17 cellular contexts compared by ENCODE assay signal in genomic region chr1:43919906-43920305, GRCh38. TPM values are rescaled to one million over a fixed set of nuclear protein-coding genes. Genes with fewer than 3 reads are reported as not detected.
DNase-seq lines count a peak whose midpoint lies in the region; ATAC-seq, FAIRE-seq and TF ChIP-seq lines count a peak whose summit lies in the region.
"Had no signal": no experiment of that assay in that cellular context is flagged by ENCODE, and none has a peak within 500 bp of the region (broad histone marks: within the 10 kb centered on the region; RNA-seq: fewer than 3 reads in every experiment).

No MANE protein-coding gene starts in this region.

- intact Hi-C loops in K562 (cut with micrococcal nuclease) = no loop called here

- no TSS peak for BruUV-seq in K562 (replicated peaks; lab: Mats Ljungman, UMichigan)

- no peak overlapping the region for H3K4me2 ChIP-seq in K562 (ENCODE audit: insufficient read depth, low read length)

- no peaks in the 10 kb centered on the region for H3K4me1 Mint-ChIP-seq in stimulated activated naive B cell treated with anti-CD40 and anti-IgM and Interleukin-4, amounts not matched to agents 10 μg/mL and 1 μg/mL and 100 μg/mL, for 72 hours

- 0 out of 5 replicates have a peak, but pooled peaks cover 0 to 5% of the 10 kb centered on the region in 2 experiments for H3K27me3 ChIP-seq in K562 (ENCODE audit: control insufficient read depth in 2 of 2, insufficient read depth in 2 of 2, low read length in 2 of 2)

- TF ChIP-seq POLR2A in K562 (conservative IDR thresholded peaks at IDR 0.05) = no peak

- H3K4me1 ChIP-seq in K562 (replicated peaks in 1 of 2; ENCODE audit: control insufficient read depth in 2 of 2, insufficient read depth in 2 of 2, low read length in 2 of 2) = no peaks in the 10 kb centered on the region

- DNase-seq in Jurkat, Clone E6-1 (ENCODE audit: low read depth, low spot score) = peak; percentile 71
- DNase-seq in NCI-H226 = peak; percentile 16
- no peak for DNase-seq in K562 (ENCODE audit: extremely low read depth in 1 of 4, low spot score in 3 of 4)
- DNase-seq in stimulated activated naive B cell treated with anti-CD40 and anti-IgM and Interleukin-4, amounts not matched to agents 10 μg/mL and 1 μg/mL and 100 μg/mL, for 72 hours = no peak
- no peak for DNase-seq in GM10266 (ENCODE audit: extremely low spot score)
- DNase-seq: CD8-positive, alpha-beta T cell; GOT3; KG1; MM.1S; NCI-H187 treated with DMSO at 0.1 percent for 48 hours; NCI-H446 treated with DMSO at 0.1 percent for 48 hours; NCI-H774; Right ventricle myocardium superior had no signal

- TF ChIP-seq CTCF in K562 (IDR thresholded peaks at IDR 0.05 in 2 of 3, conservative IDR thresholded peaks at IDR 0.05 in 1 of 3; ENCODE audit: insufficient read depth in 2 of 3, low read depth in 1 of 3, low read length in 3 of 3) = no peak
- TF ChIP-seq CTCF in GM10266 (IDR thresholded peaks at IDR 0.05; ENCODE audit: control insufficient read depth, insufficient read depth, low read depth, missing control alignments) = no peak

- peaks cover 5 to 12% of the 10 kb centered on the region in 2 donors for H3K36me3 Mint-ChIP-seq in stimulated activated naive B cell treated with anti-CD40 and anti-IgM and Interleukin-4, amounts not matched to agents 10 μg/mL and 1 μg/mL and 100 μg/mL, for 72 hours

- H3K4me3 ChIP-seq in Jurkat, Clone E6-1 (ENCODE audit: low read length) = no peak overlapping the region
- no peak overlapping the region for H3K4me3 ChIP-seq in K562

- no peaks in the 10 kb centered on the region for H3K36me3 ChIP-seq in K562 (ENCODE audit: control insufficient read depth, insufficient read depth, low read length)

- no peak for FAIRE-seq in K562 (lab: Jason Lieb, UNC)
- FAIRE-seq: D721Med had no signal

- CTCF ChIA-PET in K562 (lab: Yijun Ruan, JAX; ENCODE audit: low intra/inter-chr PET ratio) = no interaction called here

- H3K9me3 ChIP-seq in K562 (replicated peaks; ENCODE audit: control insufficient read depth, insufficient read depth, low read depth, low read length) = no peaks in the 10 kb centered on the region

- H2AFZ ChIP-seq in K562 (ENCODE audit: low read depth, low read length) = no peak overlapping the region

- no peaks in the 10 kb centered on the region; the same call in 1 of the 2 replicates for H4K20me1 ChIP-seq in K562 (replicated peaks; ENCODE audit: control insufficient read depth, insufficient read depth, low read length)

- no peaks in the 10 kb centered on the region for H3K9me1 ChIP-seq in K562 (ENCODE audit: control insufficient read depth, insufficient read depth, low read length)

- H3K27ac Mint-ChIP-seq in stimulated activated naive B cell treated with anti-CD40 and anti-IgM and Interleukin-4, amounts not matched to agents 10 μg/mL and 1 μg/mL and 100 μg/mL, for 72 hours = no peak overlapping the region
- H3K27ac Mint-ChIP-seq: CD8-positive, alpha-beta T cell had no signal

- ATAC-seq in K562 (peak; percentile 21), HG02884 (IDR thresholded peaks at IDR 0.05; ENCODE audit: unreplicated experiment) (no peak)
- no peak for ATAC-seq in stimulated activated naive B cell treated with anti-CD40 and anti-IgM and Interleukin-4, amounts not matched to agents 10 μg/mL and 1 μg/mL and 100 μg/mL, for 72 hours (replicated peaks)
- ATAC-seq: CD8-positive, alpha-beta T cell; SK-N-SH treated with all-trans-retinoic acid at 6 μM for 48 hours had no signal

- no peaks in the 10 kb centered on the region for H3K9me3 Mint-ChIP-seq in stimulated activated naive B cell treated with anti-CD40 and anti-IgM and Interleukin-4, amounts not matched to agents 10 μg/mL and 1 μg/mL and 100 μg/mL, for 72 hours
- H3K9me3 Mint-ChIP-seq: CD8-positive, alpha-beta T cell had no signal

- no peak for TF ChIP-seq EP300 in K562 (IDR thresholded peaks at IDR 0.05; ENCODE audit: low read length)

- POLR2A ChIA-PET in K562 (lab: Yijun Ruan, JAX) = interaction anchor here (0.6 to 1.3 kb wide), 3 partner anchors 20 to 152 kb away, joined by 3 to 4 read pairs (median 3); no protein-coding TSS in a partner anchor

- TF ChIP-seq RAD21 in K562 (CRISPR knock-in tag; conservative IDR thresholded peaks at IDR 0.05 in 1 of 2, IDR thresholded peaks at IDR 0.05 in 1 of 2) = no peak

- 32% methylated on average over 7 of the region's 7 CpGs for WGBS in K562 (ENCODE audit: insufficient coverage, low coverage, missing lambda C conversion rate)

- no peaks in the 10 kb centered on the region for H3K79me2 ChIP-seq in K562 (ENCODE audit: control insufficient read depth, insufficient read depth, low read length)

- H3K27me3 Mint-ChIP-seq in stimulated activated naive B cell treated with anti-CD40 and anti-IgM and Interleukin-4, amounts not matched to agents 10 μg/mL and 1 μg/mL and 100 μg/mL, for 72 hours = no peaks in the 10 kb centered on the region

- in situ Hi-C loops in K562 (cut with MboI) = no loop called here

- no peak overlapping the region for H3K27ac ChIP-seq in K562 (ENCODE audit: extremely low read depth, low read depth, low read length)
- H3K27ac ChIP-seq: HL-60 had no signal

- peak overlapping the region in 1 of 2 experiments; percentile 19; a peak in 1 of 4 replicates for H3K9ac ChIP-seq in K562 (ENCODE audit: insufficient read depth in 1 of 2, low read depth in 2 of 2, low read length in 2 of 2)

- H3K4me3 Mint-ChIP-seq in stimulated activated naive B cell treated with anti-CD40 and anti-IgM and Interleukin-4, amounts not matched to agents 10 μg/mL and 1 μg/mL and 100 μg/mL, for 72 hours = no peak overlapping the region
- H3K4me3 Mint-ChIP-seq: CD8-positive, alpha-beta T cell had no signal

RNA-seq across cellular contexts. Expression of gene ARTN, which starts 13.7 kb away (rescaled TPM):
- 0.45 TPM for polyA plus RNA-seq in Jurkat, Clone E6-1 (2012; ENCODE audit: insufficient read depth, insufficient read length)
- total RNA-seq in K562 (2011; cell fraction: chromatin; rRNA removed; ENCODE audit: low replicate concordance) = 0.74 TPM in 1 of 2 replicates, not detected in the other
- total RNA-seq in K562 (2011; cell fraction: nucleolus; rRNA removed) = 0.92 and 1.0 TPM in 2 replicates
- total RNA-seq in K562 (2011; cell fraction: nucleoplasm; rRNA removed) = 0.44 and 0.61 TPM in 2 replicates
- total RNA-seq in K562 (2014; rRNA removed) (not detected in 2 replicates), K562 (2014; rRNA removed; fragmentation: Illumina TruSeq; extraction: Trizol) (not detected in 2 replicates), K562 (2015; rRNA removed; fragmentation: Illumina TruSeq; extraction: Trizol) (not detected in 2 replicates), K562 (2021) (0.38 TPM in 1 of 2 replicates, not detected in the other)
- polyA plus RNA-seq in K562 (2011; rRNA removed) (0.06 and 0.07 TPM in 2 replicates), K562 (2014; fragmentation: Illumina TruSeq; extraction: Trizol) (not detected in 2 replicates), K562 (2014; fragmentation: Nextera tagmentation; extraction: Ambion mirVana) (not detected), K562 (2014; rRNA removed) (not detected in 2 replicates)
- polyA plus RNA-seq in K562 (2011; cell fraction: cytosol; rRNA removed) = not detected in 2 replicates
- polyA plus RNA-seq in K562 (2011; cell fraction: nucleus; rRNA removed) = 0.46 and 0.50 TPM in 2 replicates
- polyA plus RNA-seq in K562 (2012) = 0.22 and 0.55 TPM in 2 replicates
- polyA minus RNA-seq in K562 (2011; rRNA and poly(A)+ RNA removed) = not detected in 2 replicates
- not detected in 2 replicates for polyA minus RNA-seq in K562 (2011; cell fraction: cytosol; rRNA and poly(A)+ RNA removed)
- polyA minus RNA-seq in K562 (2011; cell fraction: nucleus; rRNA and poly(A)+ RNA removed) = 0.11 and 0.27 TPM in 2 replicates
- total RNA-seq: Right ventricle myocardium superior had no signal

RNA-seq across cellular contexts. Expression of gene IPO13, which starts 26.8 kb away (rescaled TPM):
- 25.8 TPM for polyA plus RNA-seq in Jurkat, Clone E6-1 (2012; ENCODE audit: insufficient read depth, insufficient read length)
- total RNA-seq in K562 (2011; cell fraction: chromatin; rRNA removed; ENCODE audit: low replicate concordance) = 24.0 and 67.1 TPM in 2 replicates
- 41.3 and 46.4 TPM in 2 replicates for total RNA-seq in K562 (2011; cell fraction: nucleolus; rRNA removed)
- 28.3 and 29.6 TPM in 2 replicates for total RNA-seq in K562 (2011; cell fraction: nucleoplasm; rRNA removed)
- total RNA-seq in K562 (2014; rRNA removed) (17.5 and 27.9 TPM in 2 replicates), K562 (2014; rRNA removed; fragmentation: Illumina TruSeq; extraction: Trizol) (7.8 and 10.0 TPM in 2 replicates), K562 (2015; rRNA removed; fragmentation: Illumina TruSeq; extraction: Trizol) (16.1 and 16.2 TPM in 2 replicates), K562 (2021) (28.4 and 30.8 TPM in 2 replicates)
- polyA plus RNA-seq in K562 (2011; rRNA removed) (13.9 and 19.1 TPM in 2 replicates), K562 (2014; fragmentation: Illumina TruSeq; extraction: Trizol) (24.7 and 27.1 TPM in 2 replicates), K562 (2014; fragmentation: Nextera tagmentation; extraction: Ambion mirVana) (1 to 10 TPM; 7.0 to 9.8 TPM), K562 (2014; rRNA removed) (18.6 and 22.0 TPM in 2 replicates)
- 27.1 and 36.4 TPM in 2 replicates for polyA plus RNA-seq in K562 (2011; cell fraction: cytosol; rRNA removed)
- 59.2 and 89.3 TPM in 2 replicates for polyA plus RNA-seq in K562 (2011; cell fraction: nucleus; rRNA removed)
- 27.4 and 30.4 TPM in 2 replicates for polyA plus RNA-seq in K562 (2012)
- polyA minus RNA-seq in K562 (2011; rRNA and poly(A)+ RNA removed) = 18.8 and 24.2 TPM in 2 replicates
- polyA minus RNA-seq in K562 (2011; cell fraction: cytosol; rRNA and poly(A)+ RNA removed) = 16.5 and 21.7 TPM in 2 replicates
- 18.4 and 22.3 TPM in 2 replicates for polyA minus RNA-seq in K562 (2011; cell fraction: nucleus; rRNA and poly(A)+ RNA removed)

RNA-seq across cellular contexts. Expression of gene DPH2, which starts 49.9 kb away (rescaled TPM):
- 55.8 TPM for polyA plus RNA-seq in Jurkat, Clone E6-1 (2012; ENCODE audit: insufficient read depth, insufficient read length)
- total RNA-seq in K562 (2011; cell fraction: chromatin; rRNA removed; ENCODE audit: low replicate concordance) = 110 and 268 TPM in 2 replicates
- total RNA-seq in K562 (2011; cell fraction: nucleolus; rRNA removed) = 191 and 199 TPM in 2 replicates
- total RNA-seq in K562 (2011; cell fraction: nucleoplasm; rRNA removed) = 123 and 150 TPM in 2 replicates
- total RNA-seq in K562 (2014; rRNA removed) (87.5 and 122 TPM in 2 replicates), K562 (2014; rRNA removed; fragmentation: Illumina TruSeq; extraction: Trizol) (31.9 and 39.4 TPM in 2 replicates), K562 (2015; rRNA removed; fragmentation: Illumina TruSeq; extraction: Trizol) (66.8 and 68.1 TPM in 2 replicates), K562 (2021) (94.1 and 97.3 TPM in 2 replicates)
- polyA plus RNA-seq in K562 (2011; rRNA removed) (63.1 and 71.2 TPM in 2 replicates), K562 (2014; fragmentation: Illumina TruSeq; extraction: Trizol) (81.1 and 106 TPM in 2 replicates), K562 (2014; fragmentation: Nextera tagmentation; extraction: Ambion mirVana) (10 to 100 TPM; 17.9 to 27.0 TPM), K562 (2014; rRNA removed) (93.2 and 110 TPM in 2 replicates)
- 117 and 149 TPM in 2 replicates for polyA plus RNA-seq in K562 (2011; cell fraction: cytosol; rRNA removed)
- polyA plus RNA-seq in K562 (2011; cell fraction: nucleus; rRNA removed) = 379 and 380 TPM in 2 replicates
- polyA plus RNA-seq in K562 (2012) = 39.2 and 65.5 TPM in 2 replicates
- polyA minus RNA-seq in K562 (2011; rRNA and poly(A)+ RNA removed) = 50.3 and 52.5 TPM in 2 replicates
- 35.5 and 48.5 TPM in 2 replicates for polyA minus RNA-seq in K562 (2011; cell fraction: cytosol; rRNA and poly(A)+ RNA removed)
- 96.7 and 113 TPM in 2 replicates for polyA minus RNA-seq in K562 (2011; cell fraction: nucleus; rRNA and poly(A)+ RNA removed)

RNA-seq across cellular contexts. Expression of gene ATP6V0B, which starts 54.9 kb away (rescaled TPM):
- 168 TPM for polyA plus RNA-seq in Jurkat, Clone E6-1 (2012; ENCODE audit: insufficient read depth, insufficient read length)
- 240 and 478 TPM in 2 replicates for total RNA-seq in K562 (2011; cell fraction: chromatin; rRNA removed; ENCODE audit: low replicate concordance)
- 771 and 1,062 TPM in 2 replicates for total RNA-seq in K562 (2011; cell fraction: nucleolus; rRNA removed)
- 571 and 616 TPM in 2 replicates for total RNA-seq in K562 (2011; cell fraction: nucleoplasm; rRNA removed)
- total RNA-seq in K562 (2014; rRNA removed) (296 and 328 TPM in 2 replicates), K562 (2014; rRNA removed; fragmentation: Illumina TruSeq; extraction: Trizol) (143 and 167 TPM in 2 replicates), K562 (2015; rRNA removed; fragmentation: Illumina TruSeq; extraction: Trizol) (196 and 203 TPM in 2 replicates), K562 (2021) (279 and 286 TPM in 2 replicates)
- polyA plus RNA-seq in K562 (2011; rRNA removed) (220 and 288 TPM in 2 replicates), K562 (2014; fragmentation: Illumina TruSeq; extraction: Trizol) (186 and 195 TPM in 2 replicates), K562 (2014; fragmentation: Nextera tagmentation; extraction: Ambion mirVana) (100 to 1,000 TPM; 137 to 276 TPM), K562 (2014; rRNA removed) (282 and 348 TPM in 2 replicates)
- 552 and 632 TPM in 2 replicates for polyA plus RNA-seq in K562 (2011; cell fraction: cytosol; rRNA removed)
- polyA plus RNA-seq in K562 (2011; cell fraction: nucleus; rRNA removed) = 601 and 849 TPM in 2 replicates
- polyA plus RNA-seq in K562 (2012) = 179 and 264 TPM in 2 replicates
- polyA minus RNA-seq in K562 (2011; rRNA and poly(A)+ RNA removed) = 127 and 130 TPM in 2 replicates
- 83.6 and 86.7 TPM in 2 replicates for polyA minus RNA-seq in K562 (2011; cell fraction: cytosol; rRNA and poly(A)+ RNA removed)
- polyA minus RNA-seq in K562 (2011; cell fraction: nucleus; rRNA and poly(A)+ RNA removed) = 102 and 149 TPM in 2 replicates

RNA-seq across cellular contexts. Expression of gene B4GALT2, which starts 59.1 kb away (rescaled TPM):
- 25.9 TPM for polyA plus RNA-seq in Jurkat, Clone E6-1 (2012; ENCODE audit: insufficient read depth, insufficient read length)
- total RNA-seq in K562 (2011; cell fraction: chromatin; rRNA removed; ENCODE audit: low replicate concordance) = 27.8 and 57.7 TPM in 2 replicates
- total RNA-seq in K562 (2011; cell fraction: nucleolus; rRNA removed) = 51.2 and 57.7 TPM in 2 replicates
- 45.8 and 54.2 TPM in 2 replicates for total RNA-seq in K562 (2011; cell fraction: nucleoplasm; rRNA removed)
- 86.8 and 116 TPM in 2 replicates for total RNA-seq in K562 (2014; rRNA removed)
- total RNA-seq in K562 (2014; rRNA removed; fragmentation: Illumina TruSeq; extraction: Trizol) = 23.4 and 31.0 TPM in 2 replicates
- 43.8 and 45.9 TPM in 2 replicates for total RNA-seq in K562 (2015; rRNA removed; fragmentation: Illumina TruSeq; extraction: Trizol)
- total RNA-seq in K562 (2021) = 76.2 and 78.0 TPM in 2 replicates
- polyA plus RNA-seq in K562 (2011; rRNA removed) = 39.0 and 43.9 TPM in 2 replicates
- 78.6 and 206 TPM in 2 replicates for polyA plus RNA-seq in K562 (2011; cell fraction: cytosol; rRNA removed)
- polyA plus RNA-seq in K562 (2011; cell fraction: nucleus; rRNA removed) = 55.1 and 117 TPM in 2 replicates
- 44.8 and 50.7 TPM in 2 replicates for polyA plus RNA-seq in K562 (2012)
- polyA plus RNA-seq in K562 (2014; fragmentation: Illumina TruSeq; extraction: Trizol) = 63.7 and 69.7 TPM in 2 replicates
- polyA plus RNA-seq in K562 (2014; fragmentation: Nextera tagmentation; extraction: Ambion mirVana) = 1 to 10 TPM; 1.3 to 2.8 TPM
- polyA plus RNA-seq in K562 (2014; rRNA removed) = 71.9 and 85.4 TPM in 2 replicates
- 21.4 and 27.7 TPM in 2 replicates for polyA minus RNA-seq in K562 (2011; rRNA and poly(A)+ RNA removed)
- polyA minus RNA-seq in K562 (2011; cell fraction: cytosol; rRNA and poly(A)+ RNA removed) = 40.9 and 42.3 TPM in 2 replicates
- polyA minus RNA-seq in K562 (2011; cell fraction: nucleus; rRNA and poly(A)+ RNA removed) = 26.7 and 28.3 TPM in 2 replicates

Comparison
In these comparisons a context has a peak if more than half of its experiments do, and no peak if none do; other contexts are left out.
1. DNase-seq: peak in Jurkat, Clone E6-1 (single experiment) and NCI-H226 (single experiment); none in K562 (0 of 4), stimulated activated naive B cell treated with anti-CD40 and anti-IgM and Interleukin-4, amounts not matched to agents 10 μg/mL and 1 μg/mL and 100 μg/mL, for 72 hours (single experiment) and GM10266 (single experiment).